8 cellular contexts compared by ENCODE assay signal in genomic region chr10:12810046-12810445, GRCh38.
DNase-seq lines count a peak whose midpoint lies in the region; ATAC-seq and TF ChIP-seq lines count a peak whose summit lies in the region.
"Not testable (repeated sequence)": the region's sequence is repeated elsewhere in the genome, so short reads cannot be mapped to it uniquely, and the experiment has no call there.

No MANE protein-coding gene starts in this region.

- 0 out of 2 replicates have a peak, but pooled peaks have one; percentile 9 for TF ChIP-seq CTCF in A673 (conservative IDR thresholded peaks at IDR 0.05; ENCODE audit: low read depth, low read length)
- peak; percentile 18 for TF ChIP-seq CTCF in DND-41 (IDR thresholded peaks at IDR 0.05; ENCODE audit: borderline replicate concordance, extremely low read depth, low read length, poor library complexity, severe bottlenecking)
- TF ChIP-seq CTCF in H9 (conservative IDR thresholded peaks at IDR 0.05), result peak; percentile 39; the same call in 2 of the 3 replicates
- peak; percentile 6; the same call in 1 of the 2 replicates for TF ChIP-seq CTCF in MM.1S (IDR thresholded peaks at IDR 0.05; ENCODE audit: low read length)
- TF ChIP-seq CTCF in activated CD8-positive, alpha-beta T cell treated with anti-CD3 and anti-CD28 coated beads for 36 hours (IDR thresholded peaks at IDR 0.05), result peak; percentile 24
- peak; percentile 66 for TF ChIP-seq CTCF in glutamatergic neuron (IDR thresholded peaks at IDR 0.05; ENCODE audit: partially characterized antibody, unreplicated experiment)
- peak; percentile 29 for TF ChIP-seq CTCF in progenitor cell of endocrine pancreas (IDR thresholded peaks at IDR 0.05; ENCODE audit: unreplicated experiment)

- H3K27me3 ChIP-seq in A673 (replicated peaks; ENCODE audit: insufficient read depth, low read depth, low read length, poor library complexity); DND-41 (ENCODE audit: insufficient read depth, low read length, poor library complexity); H9 (ENCODE audit: insufficient read depth, low read length); MM.1S (replicated peaks; ENCODE audit: insufficient read depth, low read length): not testable (repeated sequence)

- BruUV-seq in A673 (replicated peaks; lab: Mats Ljungman, UMichigan), result not testable (repeated sequence)

- not testable (repeated sequence) for H3K4ac ChIP-seq in H9 (ENCODE audit: low read depth, low read length)

- not testable (repeated sequence) for H3K9me3 Mint-ChIP-seq in H9; glutamatergic neuron (ENCODE audit: unreplicated experiment); progenitor cell of endocrine pancreas (ENCODE audit: low read depth)
- H3K9me3 Mint-ChIP-seq in activated CD8-positive, alpha-beta T cell treated with anti-CD3 and anti-CD28 coated beads for 36 hours, result peaks cover 12% of the 10 kb centered on the region

- not testable (repeated sequence) for H3K4me2 ChIP-seq in DND-41 (ENCODE audit: insufficient read depth, low read length); H9 (ENCODE audit: insufficient read depth, insufficient read length, low read length); MM.1S (ENCODE audit: low read depth, low read length)

- not testable (repeated sequence) for H3K27me3 Mint-ChIP-seq in H9 (ENCODE audit: low read depth); activated CD8-positive, alpha-beta T cell treated with anti-CD3 and anti-CD28 coated beads for 36 hours; glutamatergic neuron (ENCODE audit: unreplicated experiment); progenitor cell of endocrine pancreas

- H3K4me1 ChIP-seq in A673 (ENCODE audit: insufficient read depth, low read length, poor library complexity, severe bottlenecking); DND-41 (ENCODE audit: insufficient read depth, low read length); H9 (ENCODE audit: insufficient read depth, low read length); MM.1S (ENCODE audit: low read length): not testable (repeated sequence)

- H3K79me2 ChIP-seq in DND-41 (ENCODE audit: insufficient read depth, low read length); H9 (ENCODE audit: insufficient read depth, low read length); MM.1S (ENCODE audit: low read length): not testable (repeated sequence)

- H3K9ac ChIP-seq in DND-41 (ENCODE audit: low read depth, low read length); H9 (ENCODE audit: extremely low read depth, insufficient read length, low read length); MM.1S (ENCODE audit: low read length): not testable (repeated sequence)

- ATAC-seq in DND-41 (ENCODE audit: insufficient read depth, low read depth), result peak; percentile 42; the same call in 1 of the 3 replicates
- ATAC-seq in activated CD8-positive, alpha-beta T cell treated with anti-CD3 and anti-CD28 coated beads for 36 hours, result not testable (repeated sequence)

- not testable (repeated sequence) for H2BK20ac ChIP-seq in H9 (ENCODE audit: low read depth, low read length, poor library complexity, severe bottlenecking)

- intact Hi-C loops in A673 (cut with micrococcal nuclease; ENCODE audit: unreplicated experiment); activated CD8-positive, alpha-beta T cell treated with anti-CD3 and anti-CD28 coated beads for 36 hours (cut with micrococcal nuclease): not testable (repeated sequence)

- not testable (repeated sequence) for H3K9me3 ChIP-seq in A673 (ENCODE audit: low read depth, low read length, poor library complexity, severe bottlenecking); DND-41 (ENCODE audit: insufficient read depth, low read length, severe bottlenecking); H9 (ENCODE audit: control insufficient read depth, low read depth, low read length); MM.1S (replicated peaks; ENCODE audit: insufficient read depth, low read length)

- H3K27ac ChIP-seq in A673 (ENCODE audit: low read depth, low read length, poor library complexity, severe bottlenecking); DND-41 (ENCODE audit: low read length); H9 (ENCODE audit: insufficient read length, low read depth, low read length); MM.1S (ENCODE audit: low read length): not testable (repeated sequence)

- CTCF ChIA-PET in A673 (lab: Charles Lee), result not testable (repeated sequence)
- CTCF ChIA-PET in activated CD8-positive, alpha-beta T cell treated with anti-CD3 and anti-CD28 coated beads for 36 hours (lab: Charles Lee), result interaction anchor here (0.8 to 2.7 kb wide), 2 partner anchors 28 to 99 kb away, joined by 3 to 10 read pairs; no protein-coding TSS in a partner anchor

- POLR2A ChIA-PET in A673 (lab: Charles Lee; ENCODE audit: low non-redundant PET); activated CD8-positive, alpha-beta T cell treated with anti-CD3 and anti-CD28 coated beads for 36 hours (lab: Charles Lee): not testable (repeated sequence)

- not testable (repeated sequence) for H3K14ac ChIP-seq in H9 (ENCODE audit: insufficient read depth, low read length)

- not testable (repeated sequence) for H4K91ac ChIP-seq in H9 (ENCODE audit: insufficient read length, low read depth, low read length)

- H2BK12ac ChIP-seq in H9 (ENCODE audit: insufficient read length, low read depth, low read length), result not testable (repeated sequence)

- H2BK120ac ChIP-seq in H9 (ENCODE audit: low read depth, low read length, poor library complexity, severe bottlenecking), result not testable (repeated sequence)

- H2AFZ ChIP-seq in DND-41 (ENCODE audit: low read depth, low read length); H9 (ENCODE audit: low read length); MM.1S (ENCODE audit: low read length): not testable (repeated sequence)

- H2AK5ac ChIP-seq in H9 (ENCODE audit: insufficient read length, low read length), result not testable (repeated sequence)

- H3K79me1 ChIP-seq in H9 (ENCODE audit: insufficient read depth, low read depth, low read length, poor library complexity, severe bottlenecking), result not testable (repeated sequence)

- H4K5ac ChIP-seq in H9 (ENCODE audit: insufficient read length, low read depth, low read length), result not testable (repeated sequence)

- H3K23ac ChIP-seq in H9 (ENCODE audit: insufficient read length, low read depth, low read length), result not testable (repeated sequence)

- not testable (repeated sequence) for H3K36me3 ChIP-seq in A673 (ENCODE audit: insufficient read depth, low read length, poor library complexity, severe bottlenecking); DND-41 (ENCODE audit: insufficient read depth, low read length); MM.1S (replicated peaks; ENCODE audit: insufficient read depth, low read length)

- H3K23me2 ChIP-seq in H9 (ENCODE audit: insufficient read length, low read depth, low read length, poor library complexity, severe bottlenecking), result not testable (repeated sequence)

- H2BK5ac ChIP-seq in H9 (ENCODE audit: insufficient read length, low read length), result not testable (repeated sequence)

- not testable (repeated sequence) for H4K20me1 ChIP-seq in DND-41 (ENCODE audit: insufficient read depth, low read length); H9 (ENCODE audit: control insufficient read depth, insufficient read depth, insufficient read length); MM.1S (ENCODE audit: insufficient read depth, low read length)

- H3K56ac ChIP-seq in H9 (ENCODE audit: insufficient read length, low read depth, low read length), result not testable (repeated sequence)

- H3K18ac ChIP-seq in H9 (ENCODE audit: insufficient read length, low read depth, low read length), result not testable (repeated sequence)

- H3K9me2 ChIP-seq in MM.1S (replicated peaks; ENCODE audit: insufficient read depth, low read length), result not testable (repeated sequence)

- H3K4me1 Mint-ChIP-seq in H9; activated CD8-positive, alpha-beta T cell treated with anti-CD3 and anti-CD28 coated beads for 36 hours (ENCODE audit: low read depth); progenitor cell of endocrine pancreas (ENCODE audit: low read depth): not testable (repeated sequence)
- peaks cover 20% of the 10 kb centered on the region for H3K4me1 Mint-ChIP-seq in glutamatergic neuron (ENCODE audit: low read depth, unreplicated experiment)

- WGBS in H9 (ENCODE audit: extremely low coverage, insufficient read length, low lambda C conversion rate), result no CpG with 5 or more reads among the region's 6 CpGs

- H3K27ac Mint-ChIP-seq in H9; activated CD8-positive, alpha-beta T cell treated with anti-CD3 and anti-CD28 coated beads for 36 hours; glutamatergic neuron (ENCODE audit: unreplicated experiment); progenitor cell of endocrine pancreas: not testable (repeated sequence)

- H2BK15ac ChIP-seq in H9 (ENCODE audit: low read depth, low read length), result not testable (repeated sequence)

- not testable (repeated sequence) for H3T11ph ChIP-seq in H9 (ENCODE audit: low read length)

- not testable (repeated sequence) for H3K4me3 ChIP-seq in A673 (ENCODE audit: low read depth, low read length, poor library complexity, severe bottlenecking); DND-41 (ENCODE audit: low read depth in 1 of 2, low read length in 2 of 2); MM.1S (ENCODE audit: low read length)

- DNase-seq in A673 (ENCODE audit: low spot score), result peak; percentile 16
- DNase-seq in DND-41; H9; MM.1S; activated CD8-positive, alpha-beta T cell treated with anti-CD3 and anti-CD28 coated beads for 36 hours; glutamatergic neuron; progenitor cell of endocrine pancreas (ENCODE audit: low spot score, unreplicated experiment): not testable (repeated sequence)
- peak; percentile 13 for DNase-seq in dermis blood vessel endothelial cell

- H3K4me3 Mint-ChIP-seq in H9; activated CD8-positive, alpha-beta T cell treated with anti-CD3 and anti-CD28 coated beads for 36 hours; glutamatergic neuron (ENCODE audit: unreplicated experiment); progenitor cell of endocrine pancreas (ENCODE audit: low read depth): not testable (repeated sequence)

- H3F3A ChIP-seq in MM.1S (ENCODE audit: insufficient read depth, low read length), result not testable (repeated sequence)

- not testable (repeated sequence) for H3K36me3 Mint-ChIP-seq in H9 (ENCODE audit: insufficient read depth in 1 of 3, low read depth in 3 of 3); glutamatergic neuron (ENCODE audit: unreplicated experiment); progenitor cell of endocrine pancreas (ENCODE audit: insufficient read depth)
- peaks cover 24% of the 10 kb centered on the region for H3K36me3 Mint-ChIP-seq in activated CD8-positive, alpha-beta T cell treated with anti-CD3 and anti-CD28 coated beads for 36 hours (ENCODE audit: low read depth)

- not testable (repeated sequence) for H4K8ac ChIP-seq in H9 (replicated peaks; ENCODE audit: insufficient read length, low read depth, low read length)

Comparison
In these comparisons a context has a peak if more than half of its experiments do, and no peak if none do; other contexts are left out.
1. CTCF ChIP-seq: peak in every context shown above with its lines; median percentile 66 in glutamatergic neuron; 39 in H9; 29 in progenitor cell of endocrine pancreas; 24 in activated CD8-positive, alpha-beta T cell treated with anti-CD3 and anti-CD28 coated beads for 36 hours; 18 in DND-41; 9 in A673; 6 in MM.1S.